Comparison of ENCODE assay signal across 33 cellular contexts in the genomic region with DNA sequence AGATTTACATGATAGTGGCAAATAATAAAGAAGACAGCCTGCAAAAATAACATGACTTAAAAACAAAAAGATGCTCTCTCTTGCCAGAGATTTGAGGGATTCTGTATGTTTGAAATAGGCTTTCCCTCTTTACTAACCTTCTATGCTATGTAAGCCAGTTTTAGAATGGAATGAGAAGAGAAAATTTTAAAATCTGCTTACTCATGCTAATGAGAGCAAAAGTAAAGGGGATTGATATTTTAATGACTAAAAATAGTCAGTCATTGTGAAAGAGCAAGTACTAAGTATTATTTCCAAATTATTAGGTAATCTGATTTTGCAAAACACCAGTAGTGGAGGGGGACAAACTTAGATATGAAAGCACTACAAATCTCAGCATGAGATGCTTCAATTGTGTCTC.
"Had no signal": no experiment of that assay in that cellular context is flagged by ENCODE, and none has a peak within 500 bp of the region (broad histone marks: within the 10 kb centered on the region; RNA-seq: fewer than 3 reads in every experiment).

No MANE protein-coding gene starts in this region.

- H3K4me3 Mint-ChIP-seq: activated CD4-positive, alpha-beta memory T cell treated with anti-CD3 and anti-CD28 coated beads for 36 hours; activated CD4-positive, alpha-beta T cell treated with anti-CD3 and anti-CD28 coated beads, Interleukin-2, amount 10 ng/mL, durations not matched to agents 24 days and 14 days; activated T-helper 17 cell treated with anti-CD3 and anti-CD28 coated beads, Interleukin-2, amount 50 U/mL, for 72 hours; immature natural killer cell; naive thymus-derived CD4-positive, alpha-beta T cell; stimulated activated memory B cell treated with anti-CD40 and anti-IgM and Interleukin-4, amounts not matched to agents 10 μg/mL and 1 μg/mL and 100 μg/mL, for 72 hours; stimulated activated naive CD8-positive, alpha-beta T cell treated with anti-CD3 and anti-CD28 coated beads, Interleukin-15, amount 100 ng/mL, for 72 hours; T-helper 17 cell had no signal

- H3K27ac Mint-ChIP-seq: activated CD4-positive, alpha-beta memory T cell treated with anti-CD3 and anti-CD28 coated beads for 36 hours; activated CD4-positive, alpha-beta T cell treated with anti-CD3 and anti-CD28 coated beads, Interleukin-2, amount 10 ng/mL, durations not matched to agents 24 days and 14 days; activated T-helper 17 cell treated with anti-CD3 and anti-CD28 coated beads, Interleukin-2, amount 50 U/mL, for 72 hours; immature natural killer cell; naive thymus-derived CD4-positive, alpha-beta T cell; stimulated activated memory B cell treated with anti-CD40 and anti-IgM and Interleukin-4, amounts not matched to agents 10 μg/mL and 1 μg/mL and 100 μg/mL, for 72 hours; stimulated activated naive CD8-positive, alpha-beta T cell treated with anti-CD3 and anti-CD28 coated beads, Interleukin-15, amount 100 ng/mL, for 72 hours; T-helper 17 cell had no signal

- H3K27me3 ChIP-seq: brain microvascular endothelial cell, hepatocyte, ovary, sigmoid colon, thyroid gland, upper lobe of left lung, vagina had no signal

- H3K27ac ChIP-seq: brain microvascular endothelial cell, hepatocyte, ovary, psoas muscle, sigmoid colon, thyroid gland, upper lobe of left lung, vagina, WERI-Rb-1 had no signal

- H3K36me3 Mint-ChIP-seq: activated CD4-positive, alpha-beta memory T cell treated with anti-CD3 and anti-CD28 coated beads for 36 hours; immature natural killer cell; naive thymus-derived CD4-positive, alpha-beta T cell; stimulated activated memory B cell treated with anti-CD40 and anti-IgM and Interleukin-4, amounts not matched to agents 10 μg/mL and 1 μg/mL and 100 μg/mL, for 72 hours had no signal

- H3K9me3 ChIP-seq: ovary, psoas muscle, sigmoid colon, thyroid gland, upper lobe of left lung, vagina had no signal

- H3K36me3 ChIP-seq: brain microvascular endothelial cell, ovary, sigmoid colon, thyroid gland, upper lobe of left lung, vagina, WERI-Rb-1 had no signal

- FAIRE-seq: astrocyte, endothelial cell of umbilical vein had no signal

- H3K4me3 ChIP-seq: hepatocyte, ovary, psoas muscle, sigmoid colon, smooth muscle cell, thyroid gland, upper lobe of left lung, vagina had no signal

- H2AFZ ChIP-seq: hepatocyte had no signal

- DNase-seq: activated CD4-positive, alpha-beta memory T cell treated with anti-CD3 and anti-CD28 coated beads for 36 hours; activated CD4-positive, alpha-beta T cell treated with anti-CD3 and anti-CD28 coated beads, Interleukin-2, amount 10 ng/mL, durations not matched to agents 24 days and 14 days; activated CD4-positive, CD25-positive, alpha-beta regulatory T cell treated with anti-CD3 and anti-CD28 coated beads, Interleukin-2, amount 50 U/mL, for 72 hours; activated CD8-positive, alpha-beta memory T cell treated with anti-CD3 and anti-CD28 coated beads, Interleukin-2, amount 50 U/mL, for 4 hours; activated gamma-delta T cell treated with Interleukin-2 at 50 U/mL for 16 hours; activated naive CD4-positive, alpha-beta T cell treated with anti-CD3 and anti-CD28 coated beads, Interleukin-2, amount 50 U/mL, for 16 hours; activated T-cell treated with anti-CD3 and anti-CD28 coated beads, Interleukin-2, amount 50 U/mL, for 1 hour; amniotic stem cell; brain microvascular endothelial cell; caudate nucleus; foreskin melanocyte; immature natural killer cell; midbrain; naive thymus-derived CD4-positive, alpha-beta T cell; ovary; psoas muscle; sigmoid colon; stimulated activated CD4-positive, alpha-beta T cell treated with anti-CD3 and anti-CD28 coated beads, Interleukin-1b, Interleukin-23, amount 100 ng/mL, for 48 hours; stimulated activated CD4-positive, alpha-beta T cell treated with anti-CD3 and anti-CD28 coated beads, Interleukin-4, amount 100 ng/mL, for 4 hours; stimulated activated CD8-positive, alpha-beta memory T cell treated with anti-CD3 and anti-CD28 coated beads, Interleukin-4, amount 100 ng/mL, for 48 hours; stimulated activated naive CD8-positive, alpha-beta T cell treated with anti-CD3 and anti-CD28 coated beads, Interleukin-15, amount 100 ng/mL, for 72 hours; T-helper 17 cell; T1000; thyroid gland; upper lobe of left lung; WERI-Rb-1 had no signal

- H3K4me2 ChIP-seq: hepatocyte, smooth muscle cell had no signal

- H3K79me2 ChIP-seq: hepatocyte had no signal

- H3K4me1 ChIP-seq: psoas muscle, sigmoid colon, thyroid gland, upper lobe of left lung, vagina had no signal

- H3K4me1 Mint-ChIP-seq: activated CD4-positive, alpha-beta T cell treated with anti-CD3 and anti-CD28 coated beads, Interleukin-2, amount 10 ng/mL, durations not matched to agents 24 days and 14 days; activated T-helper 17 cell treated with anti-CD3 and anti-CD28 coated beads, Interleukin-2, amount 50 U/mL, for 72 hours; immature natural killer cell; naive thymus-derived CD4-positive, alpha-beta T cell; stimulated activated memory B cell treated with anti-CD40 and anti-IgM and Interleukin-4, amounts not matched to agents 10 μg/mL and 1 μg/mL and 100 μg/mL, for 72 hours; stimulated activated naive CD8-positive, alpha-beta T cell treated with anti-CD3 and anti-CD28 coated beads, Interleukin-15, amount 100 ng/mL, for 72 hours; T-helper 17 cell had no signal

- H3K9me3 Mint-ChIP-seq: activated CD4-positive, alpha-beta T cell treated with anti-CD3 and anti-CD28 coated beads, Interleukin-2, amount 10 ng/mL, durations not matched to agents 24 days and 14 days; stimulated activated memory B cell treated with anti-CD40 and anti-IgM and Interleukin-4, amounts not matched to agents 10 μg/mL and 1 μg/mL and 100 μg/mL, for 72 hours; stimulated activated naive CD8-positive, alpha-beta T cell treated with anti-CD3 and anti-CD28 coated beads, Interleukin-15, amount 100 ng/mL, for 72 hours had no signal

- H3K27me3 Mint-ChIP-seq: activated CD4-positive, alpha-beta memory T cell treated with anti-CD3 and anti-CD28 coated beads for 36 hours; activated CD4-positive, alpha-beta T cell treated with anti-CD3 and anti-CD28 coated beads, Interleukin-2, amount 10 ng/mL, durations not matched to agents 24 days and 14 days; activated T-helper 17 cell treated with anti-CD3 and anti-CD28 coated beads, Interleukin-2, amount 50 U/mL, for 72 hours; naive thymus-derived CD4-positive, alpha-beta T cell; stimulated activated memory B cell treated with anti-CD40 and anti-IgM and Interleukin-4, amounts not matched to agents 10 μg/mL and 1 μg/mL and 100 μg/mL, for 72 hours; stimulated activated naive CD8-positive, alpha-beta T cell treated with anti-CD3 and anti-CD28 coated beads, Interleukin-15, amount 100 ng/mL, for 72 hours; T-helper 17 cell had no signal

- ATAC-seq: activated T-helper 17 cell treated with anti-CD3 and anti-CD28 coated beads, Interleukin-2, amount 50 U/mL, for 72 hours; naive thymus-derived CD4-positive, alpha-beta T cell; psoas muscle; stimulated activated memory B cell treated with anti-CD40 and anti-IgM and Interleukin-4, amounts not matched to agents 10 μg/mL and 1 μg/mL and 100 μg/mL, for 72 hours; stimulated activated naive CD8-positive, alpha-beta T cell treated with anti-CD3 and anti-CD28 coated beads, Interleukin-15, amount 100 ng/mL, for 72 hours; T-helper 17 cell had no signal
